In genomic region chr1:33181906-33182305, GRCh38 we compare ENCODE assay signal across 7 cellular contexts. TPM values are rescaled to one million over a fixed set of nuclear protein-coding genes. Genes with fewer than 3 reads are reported as not detected.
DNase-seq lines count a peak whose midpoint lies in the region; ATAC-seq and TF ChIP-seq lines count a peak whose summit lies in the region.

TSS of gene TRIM62 (minus strand) at chr1:33182043. CDS start at chr1:33181432, 611 bp downstream.

- no peaks in the 10 kb centered on the region for H3K36me3 ChIP-seq in liver (ENCODE audit: control insufficient read depth in 4 of 4, insufficient read depth in 3 of 4, low read depth in 1 of 4, low read length in 3 of 4)

- peaks cover 16% of the 10 kb centered on the region for H3K36me3 Mint-ChIP-seq in dendritic cell treated with granulocyte-macrophage colony-stimulating factor and Interleukin-4, amounts not matched to agents 40 ng/mL and 50 ng/mL, for 4 days (ENCODE audit: low read depth)

- peak; percentile 2 for TF ChIP-seq CTCF in liver (IDR thresholded peaks at IDR 0.05; ENCODE audit: low read depth, low read length, missing input control)

- H3K27me3 Mint-ChIP-seq in dendritic cell treated with granulocyte-macrophage colony-stimulating factor and Interleukin-4, amounts not matched to agents 40 ng/mL and 50 ng/mL, for 4 days = peaks cover 29% of the 10 kb centered on the region

- peaks cover 30% of the 10 kb centered on the region for H3K4me1 Mint-ChIP-seq in dendritic cell treated with granulocyte-macrophage colony-stimulating factor and Interleukin-4, amounts not matched to agents 40 ng/mL and 50 ng/mL, for 4 days (ENCODE audit: low read depth)

- no peak within 1 kb of the TSS for H3K9ac ChIP-seq in liver (ENCODE audit: low read depth in 1 of 2, low read length in 2 of 2)

- TF ChIP-seq RAD21 in liver (IDR thresholded peaks at IDR 0.05) = peak in 1 of 2 donors; percentile 27

- H3K27ac Mint-ChIP-seq in dendritic cell treated with granulocyte-macrophage colony-stimulating factor and Interleukin-4, amounts not matched to agents 40 ng/mL and 50 ng/mL, for 4 days = peak within 1 kb of the TSS; percentile 78

- no peaks in the 10 kb centered on the region for H3K27me3 ChIP-seq in liver (ENCODE audit: control insufficient read depth in 4 of 4, insufficient read depth in 4 of 4, low read length in 3 of 4)

- H3K4me3 Mint-ChIP-seq in dendritic cell treated with granulocyte-macrophage colony-stimulating factor and Interleukin-4, amounts not matched to agents 40 ng/mL and 50 ng/mL, for 4 days = peak within 1 kb of the TSS; percentile 89

- intact Hi-C loops in dendritic cell treated with granulocyte-macrophage colony-stimulating factor and Interleukin-4, amounts not matched to agents 40 ng/mL and 50 ng/mL, for 4 days (cut with micrococcal nuclease) = loop anchor here (5.0 kb wide), 1 partner anchor 50 kb away; no protein-coding TSS in a partner anchor

- WGBS in liver = 1% methylated on average over 35 of the region's 35 CpGs

- H3K4me3 ChIP-seq in liver (ENCODE audit: low read depth in 1 of 3, low read length in 3 of 3) = peak within 1 kb of the TSS; percentile 71 to 87 (median 77)

- DNase-seq in NCI-H510A (lab: John Stamatoyannopoulos, UW) = peak; percentile 80
- peak; percentile 73 for DNase-seq in activated CD4-positive, alpha-beta T cell treated with anti-CD3 and anti-CD28 coated beads, Interleukin-2, amount 50 U/mL, for 1 hour
- peak; percentile 80 for DNase-seq in stimulated activated CD4-positive, alpha-beta T cell treated with anti-CD3 and anti-CD28 coated beads, Interleukin-4, amount 100 ng/mL, for 1 hour

- H3K9me3 Mint-ChIP-seq in dendritic cell treated with granulocyte-macrophage colony-stimulating factor and Interleukin-4, amounts not matched to agents 40 ng/mL and 50 ng/mL, for 4 days = no peaks in the 10 kb centered on the region

- peak; percentile 51 for ATAC-seq in GM18498 (IDR thresholded peaks at IDR 0.05; ENCODE audit: unreplicated experiment)
- ATAC-seq in HG03280 (IDR thresholded peaks at IDR 0.05; ENCODE audit: unreplicated experiment) = peak; percentile 53

- no peaks in the 10 kb centered on the region for H3K9me3 ChIP-seq in liver (ENCODE audit: control insufficient read depth in 4 of 4, low read length in 3 of 4)

- H3K27ac ChIP-seq in liver (ENCODE audit: low read depth in 1 of 2, low read length in 2 of 2) = peak within 1 kb of the TSS; percentile 5 to 55

- H3K4me1 ChIP-seq in liver (ENCODE audit: control insufficient read depth in 4 of 4, insufficient read depth in 4 of 4, low read length in 3 of 4) = peaks cover 10 to 18% (median 11%) of the 10 kb centered on the region in 4 donors

TF ChIP-seq in liver, 16 proteins besides CTCF, POLR2A, EP300 and RAD21:
- TF ChIP-seq TAF1 (conservative IDR thresholded peaks at IDR 0.05) = no peak
- TF ChIP-seq MAX (IDR thresholded peaks at IDR 0.05) = no peak
- no peak for TF ChIP-seq FOXA1 (IDR thresholded peaks at IDR 0.05)
- peak; percentile 95 to 97 for TF ChIP-seq EGR1 (IDR thresholded peaks at IDR 0.05; ENCODE audit: low read depth in 2 of 2)
- TF ChIP-seq HNF4A (conservative IDR thresholded peaks at IDR 0.05) = peak in 1 of 2 donors; percentile 10
- TF ChIP-seq ATF3 (IDR thresholded peaks at IDR 0.05) = no peak
- no peak for TF ChIP-seq REST (IDR thresholded peaks at IDR 0.05)
- peak; percentile 87 for TF ChIP-seq NR2F2 (IDR thresholded peaks at IDR 0.05)
- no peak for TF ChIP-seq GABPA (IDR thresholded peaks at IDR 0.05 in 1 of 2, conservative IDR thresholded peaks at IDR 0.05 in 1 of 2)
- TF ChIP-seq SP1 (IDR thresholded peaks at IDR 0.05) = peak; percentile 53
- no peak for TF ChIP-seq ZBTB33 (IDR thresholded peaks at IDR 0.05)
- no peak for TF ChIP-seq YY1 (IDR thresholded peaks at IDR 0.05)
- no peak for TF ChIP-seq FOXA2 (IDR thresholded peaks at IDR 0.05)
- no peak for TF ChIP-seq JUND (IDR thresholded peaks at IDR 0.05)
- no peak for TF ChIP-seq HNF4G (IDR thresholded peaks at IDR 0.05)
- TF ChIP-seq RXRA (IDR thresholded peaks at IDR 0.05) = no peak

RNA-seq across cellular contexts. Expression of gene TRIM62, which starts in this region (rescaled TPM):
- total RNA-seq in liver = 1 to 10 TPM; 1.1 to 1.3 TPM
- polyA plus RNA-seq in liver = 1 to 10 TPM in 1 of 2 donors, under 1 TPM in 1; 0.60 to 1.2 TPM

Comparison
In these comparisons a context has a peak if more than half of its experiments do, and no peak if none do; other contexts are left out.
1. Peak in every context shown above with its lines: DNase-seq, ATAC-seq, H3K4me3 ChIP-seq and H3K27ac ChIP-seq.